ENCODE assay signal across 9 cellular contexts in the genomic region with DNA sequence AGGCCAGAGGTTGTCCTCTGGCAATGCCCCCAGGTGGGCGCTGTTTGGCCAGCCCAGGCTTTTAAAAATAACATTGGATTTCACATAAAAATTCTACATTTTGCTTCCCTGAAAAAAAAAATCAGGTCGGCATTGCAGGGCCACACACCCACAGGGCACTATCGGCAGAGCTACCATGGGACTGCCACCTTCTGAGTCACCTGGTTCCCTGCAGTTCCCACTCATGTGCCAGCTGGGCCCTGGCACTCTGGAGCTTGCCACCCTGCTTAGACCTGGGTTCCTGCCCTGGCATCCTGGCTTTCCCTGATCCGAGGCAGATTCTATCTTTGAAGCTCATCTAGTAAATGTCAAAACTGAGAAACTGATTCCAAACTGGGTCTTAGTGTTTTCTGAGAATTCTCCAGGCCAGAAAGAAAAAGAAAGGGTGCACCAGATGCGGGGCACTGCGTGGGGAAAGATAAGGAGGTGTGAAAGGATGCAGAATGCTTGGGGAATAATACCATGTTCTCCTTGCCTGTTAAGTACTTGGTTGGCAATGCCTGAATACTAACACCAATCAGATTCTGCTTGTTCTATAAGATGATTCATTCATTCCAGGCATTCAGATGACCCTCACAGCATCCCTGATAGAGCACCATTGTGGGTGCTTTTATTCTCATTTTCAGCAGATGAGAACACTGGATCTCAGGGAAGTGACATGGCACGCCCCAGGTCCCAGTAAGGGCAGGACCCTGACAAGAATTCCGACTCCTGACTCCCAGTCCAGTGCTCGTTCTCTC. TPM values are rescaled to one million over a fixed set of nuclear protein-coding genes. Genes with fewer than 3 reads are reported as not detected.
DNase-seq lines count a peak whose midpoint lies in the region; ATAC-seq and TF ChIP-seq lines count a peak whose summit lies in the region.
"Had no signal": no experiment of that assay in that cellular context is flagged by ENCODE, and none has a peak within 500 bp of the region (broad histone marks: within the 10 kb centered on the region; RNA-seq: fewer than 3 reads in every experiment).

No MANE protein-coding gene starts in this region.

- no peaks in the 10 kb centered on the region for H3K27me3 ChIP-seq in prostate gland (replicated peaks; ENCODE audit: insufficient read depth)

- peaks cover 19% of the 10 kb centered on the region for H3K4me1 ChIP-seq in prostate gland (replicated peaks)

- H3K4me3 ChIP-seq in fibroblast of pulmonary artery (replicated peaks; ENCODE audit: low read depth, low read length): no peak overlapping the region
- no peak overlapping the region for H3K4me3 ChIP-seq in prostate gland

- ATAC-seq in GM21529 (IDR thresholded peaks at IDR 0.05; ENCODE audit: unreplicated experiment): no peak

- peak; percentile 82 for DNase-seq in EL
- DNase-seq in amniotic epithelial cell (ENCODE audit: low read depth): peak; percentile 77
- DNase-seq in fibroblast of pulmonary artery (ENCODE audit: low read depth): peak; percentile 58
- peak; percentile 67 for DNase-seq in prostate gland (ENCODE audit: low spot score)
- no peak for DNase-seq in GF-D8 (lab: John Stamatoyannopoulos, UW)
- DNase-seq in NCI-H1694 treated with DMSO at 0.1 percent for 48 hours (lab: John Stamatoyannopoulos, UW): no peak
- no peak for DNase-seq in cerebellar cortex (ENCODE audit: low spot score)
- DNase-seq: activated naive CD4-positive, alpha-beta T cell treated with anti-CD3 and anti-CD28 coated beads for 36 hours had no signal

- H3K27ac ChIP-seq in prostate gland: peak overlapping the region; percentile 75 to 76

- TF ChIP-seq POLR2A in prostate gland (IDR thresholded peaks at IDR 0.05): no peak

- TF ChIP-seq CTCF in fibroblast of pulmonary artery (IDR thresholded peaks at IDR 0.05; ENCODE audit: low read length, missing control alignments): no peak
- peak in 1 of 4 experiments; percentile 1 for TF ChIP-seq CTCF in prostate gland (IDR thresholded peaks at IDR 0.05)

- intact Hi-C loops in prostate gland (cut with DNase I): no loop called here

- 49% methylated on average over 9 of the region's 9 CpGs for WGBS in prostate gland

- no peaks in the 10 kb centered on the region for H3K36me3 ChIP-seq in prostate gland

- H3K9me3 ChIP-seq in prostate gland: no peaks in the 10 kb centered on the region

RNA-seq across cellular contexts. Expression of a gene that starts 51.8 kb away (rescaled TPM):
- total RNA-seq in prostate gland: 10 to 100 TPM; 69.2 to 71.0 TPM

Comparison
In these comparisons a context has a peak if more than half of its experiments do, and no peak if none do; other contexts are left out.
1. DNase-seq: peak in EL (single experiment), amniotic epithelial cell (single experiment), fibroblast of pulmonary artery (single experiment) and prostate gland (single experiment); none in GF-D8 (single experiment), NCI-H1694 treated with DMSO at 0.1 percent for 48 hours (single experiment) and cerebellar cortex (single experiment).